Comparison of ENCODE assay signal across 17 cellular contexts in genomic region chr7:150334108-150334507, GRCh38. TPM values are rescaled to one million over a fixed set of nuclear protein-coding genes. Genes with fewer than 3 reads are reported as not detected.
"Had no signal": no experiment of that assay in that cellular context is flagged by ENCODE, and none has a peak within 500 bp of the region (broad histone marks: within the 10 kb centered on the region; RNA-seq: fewer than 3 reads in every experiment).

No MANE protein-coding gene starts in this region.

- H3K27ac Mint-ChIP-seq: activated CD4-positive, alpha-beta memory T cell treated with anti-CD3 and anti-CD28 coated beads for 36 hours; activated CD8-positive, alpha-beta memory T cell treated with anti-CD3 and anti-CD28 coated beads, Interleukin-2, amount 10 ng/mL, durations not matched to agents 7 days and 5 days; natural killer cell; stimulated activated naive B cell treated with anti-CD40 and anti-IgM and Interleukin-4, amounts not matched to agents 10 μg/mL and 1 μg/mL and 100 μg/mL, for 72 hours had no signal

- H3K36me3 Mint-ChIP-seq: natural killer cell had no signal

- ATAC-seq: activated CD8-positive, alpha-beta memory T cell treated with anti-CD3 and anti-CD28 coated beads, Interleukin-2, amount 10 ng/mL, durations not matched to agents 7 days and 5 days; natural killer cell; stimulated activated naive B cell treated with anti-CD40 and anti-IgM and Interleukin-4, amounts not matched to agents 10 μg/mL and 1 μg/mL and 100 μg/mL, for 72 hours had no signal

- H3K9me3 Mint-ChIP-seq: activated CD4-positive, alpha-beta memory T cell treated with anti-CD3 and anti-CD28 coated beads for 36 hours; activated naive CD4-positive, alpha-beta T cell treated with anti-CD3 and anti-CD28 coated beads, Interleukin-2, amount 10 ng/mL, durations not matched to agents 7 days and 5 days; natural killer cell; stimulated activated naive B cell treated with anti-CD40 and anti-IgM and Interleukin-4, amounts not matched to agents 10 μg/mL and 1 μg/mL and 100 μg/mL, for 72 hours had no signal

- H3K9me3 ChIP-seq: right atrium auricular region, upper lobe of left lung had no signal

- H3K4me3 ChIP-seq: dorsolateral prefrontal cortex, right atrium auricular region, skin epidermis, upper lobe of left lung had no signal

- H3K4me3 Mint-ChIP-seq: activated CD4-positive, alpha-beta memory T cell treated with anti-CD3 and anti-CD28 coated beads for 36 hours; activated CD8-positive, alpha-beta memory T cell treated with anti-CD3 and anti-CD28 coated beads, Interleukin-2, amount 10 ng/mL, durations not matched to agents 7 days and 5 days; activated naive CD4-positive, alpha-beta T cell treated with anti-CD3 and anti-CD28 coated beads, Interleukin-2, amount 10 ng/mL, durations not matched to agents 7 days and 5 days; natural killer cell; stimulated activated naive B cell treated with anti-CD40 and anti-IgM and Interleukin-4, amounts not matched to agents 10 μg/mL and 1 μg/mL and 100 μg/mL, for 72 hours had no signal

- H3K27ac ChIP-seq: right atrium auricular region had no signal

- H3K27me3 Mint-ChIP-seq: activated CD4-positive, alpha-beta memory T cell treated with anti-CD3 and anti-CD28 coated beads for 36 hours; activated CD8-positive, alpha-beta memory T cell treated with anti-CD3 and anti-CD28 coated beads, Interleukin-2, amount 10 ng/mL, durations not matched to agents 7 days and 5 days; stimulated activated naive B cell treated with anti-CD40 and anti-IgM and Interleukin-4, amounts not matched to agents 10 μg/mL and 1 μg/mL and 100 μg/mL, for 72 hours had no signal

- DNase-seq: activated CD4-positive, alpha-beta memory T cell treated with anti-CD3 and anti-CD28 coated beads for 36 hours; activated CD4-positive, alpha-beta T cell treated with anti-CD3 and anti-CD28 coated beads for 1 hour; activated CD8-positive, alpha-beta memory T cell treated with anti-CD3 and anti-CD28 coated beads, Interleukin-2, amount 10 ng/mL, durations not matched to agents 7 days and 5 days; activated naive CD4-positive, alpha-beta T cell treated with anti-CD3 and anti-CD28 coated beads, Interleukin-2, amount 10 ng/mL, durations not matched to agents 7 days and 5 days; activated T-cell treated with anti-CD3 and anti-CD28 coated beads, Interleukin-2, amount 50 U/mL, for 1 hour; dorsolateral prefrontal cortex; erythroblast; natural killer cell; occipital lobe; stimulated activated CD4-positive, alpha-beta T cell treated with anti-CD3 and anti-CD28 coated beads, Interleukin-15, amount 100 ng/mL, for 24 hours; stimulated activated CD4-positive, alpha-beta T cell treated with anti-CD3 and anti-CD28 coated beads, Interleukin-4, amount 100 ng/mL, for 1 hour; stimulated activated naive B cell treated with anti-CD40 and anti-IgM and Interleukin-4, amounts not matched to agents 10 μg/mL and 1 μg/mL and 100 μg/mL, for 72 hours; T-helper 1 cell; T1000 had no signal

- H3K4me1 Mint-ChIP-seq: activated CD8-positive, alpha-beta memory T cell treated with anti-CD3 and anti-CD28 coated beads, Interleukin-2, amount 10 ng/mL, durations not matched to agents 7 days and 5 days; activated naive CD4-positive, alpha-beta T cell treated with anti-CD3 and anti-CD28 coated beads, Interleukin-2, amount 10 ng/mL, durations not matched to agents 7 days and 5 days; natural killer cell had no signal

- H3K36me3 ChIP-seq: right atrium auricular region had no signal

- H3K27me3 ChIP-seq: right atrium auricular region, upper lobe of left lung had no signal

RNA-seq across cellular contexts. Expression of gene RARRES2, which starts 7.3 kb away (rescaled TPM):
- total RNA-seq: activated CD4-positive, alpha-beta memory T cell treated with anti-CD3 and anti-CD28 coated beads for 36 hours; activated CD8-positive, alpha-beta memory T cell treated with anti-CD3 and anti-CD28 coated beads, Interleukin-2, amount 10 ng/mL, durations not matched to agents 7 days and 5 days; natural killer cell had no signal
